In the genomic region with DNA sequence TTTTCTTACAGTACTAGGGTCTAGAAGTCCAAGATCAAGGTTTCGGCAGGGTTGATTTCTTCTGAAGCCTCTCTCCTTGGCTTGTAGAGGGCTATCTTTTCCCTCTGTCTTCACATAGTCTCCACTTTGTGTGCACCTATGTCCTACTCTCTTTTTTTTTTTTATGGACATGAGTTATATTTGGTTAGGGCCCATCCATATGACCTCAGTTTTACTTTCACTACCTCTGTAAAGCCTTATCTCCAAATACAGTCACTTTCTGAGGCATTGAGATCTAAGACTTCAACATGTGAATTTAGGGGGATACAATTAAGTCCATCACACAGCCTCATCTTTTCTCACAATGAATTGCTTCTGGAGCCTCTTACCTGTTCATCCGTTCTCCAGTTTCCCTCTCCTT, we compare ENCODE assay signal across 28 cellular contexts. TPM values are rescaled to one million over a fixed set of nuclear protein-coding genes. Genes with fewer than 3 reads are reported as not detected.
"Had no signal": no experiment of that assay in that cellular context is flagged by ENCODE, and none has a peak within 500 bp of the region (broad histone marks: within the 10 kb centered on the region; RNA-seq: fewer than 3 reads in every experiment).

No MANE protein-coding gene starts in this region.

- H3K4me1 ChIP-seq: testis, uterus had no signal

- ATAC-seq: stimulated activated effector memory CD8-positive, alpha-beta T cell treated with anti-CD3 and anti-CD28 coated beads, Interleukin-12 subunit alpha, Interleukin-12 subunit beta, amount 100 ng/mL, for 72 hours; stimulated activated memory B cell treated with anti-CD40 and anti-IgM and Interleukin-4, amounts not matched to agents 10 μg/mL and 1 μg/mL and 100 μg/mL, for 72 hours; stimulated activated naive B cell treated with anti-CD40 and anti-IgM and Interleukin-4, amounts not matched to agents 10 μg/mL and 1 μg/mL and 100 μg/mL, for 72 hours; stimulated activated naive CD8-positive, alpha-beta T cell treated with anti-CD3 and anti-CD28 coated beads, Interleukin-15, amount 100 ng/mL, for 72 hours; stimulated activated naive CD8-positive, alpha-beta T cell treated with anti-CD3 and anti-CD28 coated beads, Interleukin-15, Interleukin-2, amounts not matched to agents 100 U/mL and 50 U/mL, for 24 hours; upper lobe of right lung had no signal

- H3K9me3 ChIP-seq: stomach, suprapubic skin, testis, thoracic aorta, thyroid gland, tibial artery, tibial nerve, transverse colon, upper lobe of left lung, upper lobe of right lung, uterus, vagina had no signal

- DNase-seq: stimulated activated CD4-positive, alpha-beta T cell treated with anti-CD3 and anti-CD28 coated beads, Interleukin-2, amount 100 ng/mL, for 48 hours; stimulated activated CD4-positive, alpha-beta T cell treated with anti-CD3 and anti-CD28 coated beads, Interleukin-4, amount 100 ng/mL, for 1 hour; stimulated activated CD4-positive, alpha-beta T cell treated with anti-CD3 and anti-CD28 coated beads, Interleukin-4, amount 100 ng/mL, for 24 hours; stimulated activated CD4-positive, alpha-beta T cell treated with anti-CD3 and anti-CD28 coated beads, Interleukin-4, amount 100 ng/mL, for 4 hours; stimulated activated CD8-positive, alpha-beta memory T cell treated with anti-CD3 and anti-CD28 coated beads, Interleukin-4, amount 100 ng/mL, for 48 hours; stimulated activated naive B cell treated with anti-CD40 and anti-IgM and Interleukin-4, amounts not matched to agents 10 μg/mL and 1 μg/mL and 100 μg/mL, for 72 hours; stimulated activated naive CD4-positive, alpha-beta T cell; stimulated activated naive CD4-positive, alpha-beta T cell treated with Interleukin-2 at 50 U/mL for 16 hours; stimulated activated naive CD8-positive, alpha-beta T cell treated with anti-CD3 and anti-CD28 coated beads, Interleukin-15, amount 100 ng/mL, for 72 hours; stimulated activated naive CD8-positive, alpha-beta T cell treated with anti-CD3 and anti-CD28 coated beads, Interleukin-15, Interleukin-2, amounts not matched to agents 100 U/mL and 50 U/mL, for 24 hours; stomach; substantia nigra; testis; thyroid gland; tibial artery; transverse colon; trophoblast cell; upper lobe of left lung; upper lobe of right lung; uterus had no signal

- H3K27me3 ChIP-seq: testis, thyroid gland, uterus, vagina had no signal

- H3K36me3 ChIP-seq: stomach, suprapubic skin, thoracic aorta, thyroid gland, tibial artery, tibial nerve, transverse colon, upper lobe of left lung, upper lobe of right lung, uterus, vagina had no signal

- H3K4me3 ChIP-seq: stomach, suprapubic skin, testis, thoracic aorta, thyroid gland, tibial artery, tibial nerve, transverse colon, upper lobe of left lung, upper lobe of right lung, uterus, vagina had no signal

- H3K27ac ChIP-seq: stomach, suprapubic skin, testis, thoracic aorta, thyroid gland, tibial artery, tibial nerve, transverse colon, upper lobe of left lung, upper lobe of right lung, uterus, vagina had no signal

RNA-seq across cellular contexts. Expression of a gene that starts 57.0 kb away (rescaled TPM):
- total RNA-seq: subcutaneous adipose tissue, temporal lobe, tibial nerve had no signal
